ENCODE assay signal across 8 cellular contexts in the genomic region with DNA sequence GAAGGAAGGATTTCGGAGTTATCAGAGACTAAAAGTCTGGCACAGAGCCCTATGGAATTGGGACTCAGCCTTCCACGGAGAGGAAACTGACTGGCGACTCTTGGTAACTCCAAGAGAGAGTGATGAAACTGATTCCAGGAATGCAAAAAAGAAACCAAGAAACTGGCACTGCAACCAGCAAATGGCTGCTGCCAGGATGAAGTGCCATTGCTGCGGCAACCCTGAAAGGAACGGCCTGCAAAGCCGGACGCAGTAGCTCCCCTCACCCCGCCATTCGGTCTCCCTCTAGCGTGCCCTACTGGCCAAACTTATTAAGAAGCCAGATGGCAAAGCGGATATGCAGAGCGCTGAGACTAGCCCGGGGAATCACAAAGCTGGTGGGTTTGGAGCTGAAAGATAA.
A peak's percentile ranks its signal among the peaks of the same experiment; 100 is the strongest.
DNase-seq lines count a peak whose midpoint lies in the region; ATAC-seq and TF ChIP-seq lines count a peak whose summit lies in the region.

No MANE protein-coding gene starts in this region.

- no peaks in the 10 kb centered on the region for H3K79me2 ChIP-seq in osteoblast (ENCODE audit: insufficient read depth, low read length)

- H3K9me3 Mint-ChIP-seq in activated naive CD4-positive, alpha-beta T cell treated with anti-CD3 and anti-CD28 coated beads, Interleukin-2, amount 50 U/mL, for 72 hours = peaks cover 7 to 9% of the 10 kb centered on the region in 2 donors

- H3K27ac Mint-ChIP-seq in activated naive CD4-positive, alpha-beta T cell treated with anti-CD3 and anti-CD28 coated beads, Interleukin-2, amount 50 U/mL, for 72 hours = no peak overlapping the region

- peak; percentile 81 for TF ChIP-seq CTCF in osteoblast (IDR thresholded peaks at IDR 0.05; ENCODE audit: extremely low read depth, low read depth, low read length)

- no peaks in the 10 kb centered on the region for H3K27me3 ChIP-seq in osteoblast (ENCODE audit: insufficient read depth, low read length)

- peak overlapping the region; percentile 69 for H3K4me3 ChIP-seq in osteoblast (ENCODE audit: insufficient read depth, low read length)

- DNase-seq in Daoy (ENCODE audit: low read depth) (peak; percentile 34), head of caudate nucleus (peak; percentile 67 to 95 (median 88)), osteoblast (ENCODE audit: insufficient read length, low spot score, missing footprints) (peak; percentile 83), RKO (ENCODE audit: low spot score) (no peak), NCI-H2171 (lab: John Stamatoyannopoulos, UW) (no peak)
- peak in 1 of 2 donors; percentile 11 for DNase-seq in activated naive CD4-positive, alpha-beta T cell treated with anti-CD3 and anti-CD28 coated beads, Interleukin-2, amount 50 U/mL, for 72 hours (ENCODE audit: low spot score in 2 of 2)

- H3K36me3 ChIP-seq in osteoblast (ENCODE audit: insufficient read depth, low read length) = no peaks in the 10 kb centered on the region

- peaks cover 0 to 6% of the 10 kb centered on the region in 2 donors for H3K36me3 Mint-ChIP-seq in activated naive CD4-positive, alpha-beta T cell treated with anti-CD3 and anti-CD28 coated beads, Interleukin-2, amount 50 U/mL, for 72 hours

- no peaks in the 10 kb centered on the region for H3K4me1 ChIP-seq in osteoblast (ENCODE audit: insufficient read depth, low read length)

- H3K4me2 ChIP-seq in osteoblast (ENCODE audit: insufficient read depth, low read length) = peak overlapping the region; percentile 79

- peak overlapping the region; percentile 90 for H2AFZ ChIP-seq in osteoblast (ENCODE audit: low read length)

- H3K9me3 ChIP-seq in osteoblast (ENCODE audit: low read depth, low read length) = no peaks in the 10 kb centered on the region

- H4K20me1 ChIP-seq in osteoblast (ENCODE audit: insufficient read depth, low read length) = no peaks in the 10 kb centered on the region

- peak; percentile 32 for ATAC-seq in GM19468 (IDR thresholded peaks at IDR 0.05; ENCODE audit: extremely low read depth, unreplicated experiment)
- peak; percentile 46 for ATAC-seq in HG03558 (IDR thresholded peaks at IDR 0.05; ENCODE audit: extremely low read depth, unreplicated experiment)
- ATAC-seq in activated naive CD4-positive, alpha-beta T cell treated with anti-CD3 and anti-CD28 coated beads, Interleukin-2, amount 50 U/mL, for 72 hours = peak; percentile 41 to 59

- H3K27ac ChIP-seq in osteoblast (ENCODE audit: low read depth, low read length) = peak overlapping the region; percentile 36

- intact Hi-C loops in head of caudate nucleus (cut with DNase I) = loop anchor here (10.0 kb wide), 2 partner anchors 81 to 231 kb away; no protein-coding TSS in a partner anchor

Comparison
In these comparisons a context has a peak if more than half of its experiments do, and no peak if none do; other contexts are left out.
1. DNase-seq: peak in Daoy (single experiment), head of caudate nucleus (42 of 42) and osteoblast (single experiment); none in RKO (single experiment) and NCI-H2171 (single experiment).
2. Peak in every context shown above with its lines, with median percentiles within 50 percentile points of each other: ATAC-seq.